ENCODE assay signal across 9 cellular contexts in the genomic region with DNA sequence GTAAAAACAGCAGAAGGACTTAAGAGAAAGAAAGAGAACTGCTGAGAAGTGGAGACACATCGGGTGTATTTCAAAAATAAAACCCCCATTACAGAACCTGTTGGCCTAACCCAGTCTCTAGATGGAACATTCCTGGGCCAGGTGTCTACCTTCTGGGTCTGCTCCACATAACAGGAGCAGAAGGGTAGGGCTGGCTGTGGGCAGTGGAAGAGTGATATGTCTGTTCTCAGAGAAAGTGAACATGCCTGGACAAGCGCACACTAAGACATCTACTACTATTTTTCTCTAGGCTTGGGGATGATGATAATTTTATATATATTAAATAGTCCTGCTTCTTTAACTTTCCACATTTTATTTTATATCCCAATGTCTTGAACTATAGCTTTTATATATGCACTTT.
"Had no signal": no experiment of that assay in that cellular context is flagged by ENCODE, and none has a peak within 500 bp of the region (broad histone marks: within the 10 kb centered on the region; RNA-seq: fewer than 3 reads in every experiment).

No MANE protein-coding gene starts in this region.

- H2AFZ ChIP-seq: GM23248 had no signal

- H3K36me3 ChIP-seq: HAP-1 had no signal

- FAIRE-seq: HTR-8/SVneo, K562 had no signal

- H3K4me1 ChIP-seq: HAP-1 had no signal

- H3K4me3 ChIP-seq: GM23248, HAP-1, K562 had no signal

- H3K9ac ChIP-seq: GM23248 had no signal

- H3K9me3 ChIP-seq: HAP-1 had no signal

- DNase-seq: GM23248, GOT3, H7, IMR-90, KG1 had no signal

- ATAC-seq: HCT116, K562 had no signal

- H3K27ac ChIP-seq: GM23248 had no signal
